In the genomic region with DNA sequence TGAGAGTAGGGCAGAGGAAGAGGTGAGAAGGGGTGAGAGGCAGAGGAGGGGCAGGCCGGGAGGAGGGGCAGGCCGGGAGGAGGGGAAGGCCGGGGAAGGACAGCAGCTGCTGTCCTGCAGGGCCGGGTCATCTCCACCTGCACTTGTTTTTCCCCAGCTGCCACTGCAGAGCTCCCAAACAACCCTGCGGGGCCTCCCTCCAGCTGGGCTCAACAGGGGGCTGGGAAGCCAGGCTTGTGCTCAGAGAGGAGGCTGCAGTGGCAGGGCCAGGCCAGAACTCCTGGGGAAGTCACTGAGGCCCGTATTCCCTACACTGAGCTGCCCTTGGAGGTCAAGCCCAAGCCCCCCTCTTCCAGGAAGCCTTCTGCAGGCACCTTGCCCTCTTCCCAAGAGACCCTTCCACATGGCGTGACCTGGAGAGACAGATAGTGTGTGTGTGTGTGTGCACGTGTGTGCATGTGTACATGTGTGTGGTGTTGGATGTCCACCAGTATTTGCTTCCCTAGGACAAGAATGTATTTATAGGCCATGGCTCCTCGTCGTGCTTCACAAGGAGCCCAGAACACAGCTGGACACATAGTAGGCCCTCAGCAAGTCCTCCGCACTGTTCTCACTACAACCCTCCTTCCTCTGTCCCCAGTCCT, we compare ENCODE assay signal across 18 cellular contexts. TPM values are rescaled to one million over a fixed set of nuclear protein-coding genes. Genes with fewer than 3 reads are reported as not detected.
A peak's percentile ranks its signal among the peaks of the same experiment; 100 is the strongest.
DNase-seq lines count a peak whose midpoint lies in the region; ATAC-seq, FAIRE-seq and TF ChIP-seq lines count a peak whose summit lies in the region.
"Had no signal": no experiment of that assay in that cellular context is flagged by ENCODE, and none has a peak within 500 bp of the region (broad histone marks: within the 10 kb centered on the region; RNA-seq: fewer than 3 reads in every experiment).

No MANE protein-coding gene starts in this region.

- H4K8ac ChIP-seq in H1 (ENCODE audit: extremely low read depth, insufficient read depth, low read length): no peak overlapping the region; the same call in 1 of the 2 replicates

- H3K14ac ChIP-seq in H1 (ENCODE audit: insufficient read length): no peak overlapping the region

- TF ChIP-seq CTCF in SK-N-SH (IDR thresholded peaks at IDR 0.05) (no peak), H1 (IDR thresholded peaks at IDR 0.05; ENCODE audit: control extremely low read depth in 1 of 3, insufficient read depth in 1 of 3, low read depth in 1 of 3, low read length in 3 of 3) (no peak), PC-9 (conservative IDR thresholded peaks at IDR 0.05) (no peak)

- H3K79me1 ChIP-seq in H1 (ENCODE audit: low read depth, low read length): no peaks in the 10 kb centered on the region

- H2AK5ac ChIP-seq in H1 (ENCODE audit: low read depth, low read length): peak overlapping the region; percentile 88; the same call in 1 of the 2 replicates

- POLR2A ChIA-PET in SK-N-SH (lab: Yijun Ruan, JAX) (no interaction called here), H1 (lab: Charles Lee; ENCODE audit: partially characterized antibody) (no interaction called here), PC-9 (lab: Charles Lee; ENCODE audit: unreplicated experiment) (no interaction called here)

- H3K4me2 ChIP-seq in SK-N-SH (no peak overlapping the region), H1 (ENCODE audit: insufficient read depth in 1 of 2, low read depth in 2 of 2, low read length in 2 of 2) (no peak overlapping the region), PC-9 (no peak overlapping the region)

- DNase-seq in SK-N-SH: peak; percentile 5
- DNase-seq in NCI-H524 treated with DMSO at 0.1 percent for 48 hours (lab: John Stamatoyannopoulos, UW): peak; percentile 21
- DNase-seq in H1 (ENCODE audit: low read depth in 1 of 2, low spot score in 2 of 2): no peak
- peak; percentile 83 for DNase-seq in retina
- no peak for DNase-seq in OCI-M1 (lab: John Stamatoyannopoulos, UW)
- no peak for DNase-seq in PC-9
- DNase-seq: NCI-H2029 treated with DMSO at 0.1 percent for 48 hours; occipital lobe; stimulated activated naive B cell treated with anti-CD40 and anti-IgM and Interleukin-4, amounts not matched to agents 10 μg/mL and 1 μg/mL and 100 μg/mL, for 72 hours had no signal

- H2AFZ ChIP-seq in SK-N-SH (ENCODE audit: low read depth) (no peak overlapping the region), H1 (ENCODE audit: low read length) (no peak overlapping the region), PC-9 (no peak overlapping the region)

- no peak overlapping the region for H3K23ac ChIP-seq in H1 (ENCODE audit: insufficient read length)

- 0 out of 2 replicates have a peak overlapping the region, but pooled peaks have one; percentile 65 for H2BK12ac ChIP-seq in H1 (ENCODE audit: low read depth, low read length)

- TF ChIP-seq POLR2A in H1 (IDR thresholded peaks at IDR 0.05; ENCODE audit: control extremely low read depth in 1 of 2, low read depth in 2 of 2, low read length in 2 of 2): no peak

- no peak overlapping the region for H4K91ac ChIP-seq in H1 (replicated peaks; ENCODE audit: insufficient read length, low read length)

- H3K36me3 ChIP-seq in SK-N-SH (replicated peaks in 1 of 2; ENCODE audit: control insufficient read depth in 1 of 2, insufficient read depth in 2 of 2, low read length in 1 of 2) (peaks cover 0 to 13% of the 10 kb centered on the region in 2 experiments), H1 (ENCODE audit: control insufficient read depth in 2 of 4, insufficient read depth in 4 of 4, low read length in 3 of 4) (no peaks in the 10 kb centered on the region), PC-9 (ENCODE audit: low read depth) (no peaks in the 10 kb centered on the region)
- H3K36me3 ChIP-seq: SJSA1 had no signal

- H3K79me2 ChIP-seq in SK-N-SH (ENCODE audit: insufficient read depth) (no peaks in the 10 kb centered on the region), H1 (ENCODE audit: control insufficient read depth in 1 of 2, insufficient read depth in 2 of 2, low read length in 2 of 2) (no peaks in the 10 kb centered on the region), PC-9 (ENCODE audit: low read depth) (no peaks in the 10 kb centered on the region)

- H3K27ac ChIP-seq in SK-N-SH (ENCODE audit: low read depth in 2 of 2, low read length in 1 of 2): no peak overlapping the region
- H3K27ac ChIP-seq in H1 (ENCODE audit: low read depth, low read length): no peak overlapping the region
- no peak overlapping the region for H3K27ac ChIP-seq in PC-9
- H3K27ac ChIP-seq: C4-2B, epithelial cell of prostate, SJSA1, skin epidermis had no signal

- H4K20me1 ChIP-seq in SK-N-SH (ENCODE audit: insufficient read depth) (no peaks in the 10 kb centered on the region), H1 (replicated peaks in 1 of 2; ENCODE audit: control insufficient read depth in 1 of 2, insufficient read depth in 2 of 2, low read length in 2 of 2) (peaks cover 2 to 3% of the 10 kb centered on the region in 2 experiments), PC-9 (ENCODE audit: insufficient read depth) (no peaks in the 10 kb centered on the region)

- H3K56ac ChIP-seq in H1 (replicated peaks; ENCODE audit: insufficient read length, low read depth, low read length): no peak overlapping the region

- CTCF ChIA-PET in SK-N-SH (lab: Yijun Ruan, JAX): interaction anchor here (0.9 to 15.2 kb wide), 8 partner anchors 11 to 135 kb away, joined by 3 to 211 read pairs (median 15); no protein-coding TSS in a partner anchor
- CTCF ChIA-PET in H1 (lab: Charles Lee; ENCODE audit: partially characterized antibody): interaction anchor here (0.7 to 21.4 kb wide), 13 partner anchors 11 to 217 kb away, joined by 3 to 448 read pairs (median 13); partner anchors contain the start of gene ATP6V1B1
- CTCF ChIA-PET in PC-9 (lab: Charles Lee): no interaction called here

- no peaks in the 10 kb centered on the region for H3K23me2 ChIP-seq in H1 (ENCODE audit: low read depth, low read length)

- H3K4me1 ChIP-seq in SK-N-SH (ENCODE audit: control insufficient read depth in 1 of 2, insufficient read depth in 2 of 2, low read depth in 1 of 2, low read length in 1 of 2) (no peaks in the 10 kb centered on the region), H1 (replicated peaks in 1 of 4; ENCODE audit: control insufficient read depth in 3 of 4, insufficient read depth in 4 of 4, low read length in 3 of 4) (peaks cover 0 to 8% (median 3%) of the 10 kb centered on the region in 4 experiments; a peak in 4 of 7 replicates), PC-9 (replicated peaks; ENCODE audit: insufficient read depth) (no peaks in the 10 kb centered on the region)
- H3K4me1 ChIP-seq: SJSA1 had no signal

- H3F3A ChIP-seq in SK-N-SH (replicated peaks; ENCODE audit: insufficient read depth): no peaks in the 10 kb centered on the region
- H3F3A ChIP-seq in PC-9 (ENCODE audit: insufficient read depth, low read depth): no peaks in the 10 kb centered on the region

- no peak overlapping the region for H3K4ac ChIP-seq in H1 (replicated peaks; ENCODE audit: insufficient read length, low read depth, low read length)

- H3K9ac ChIP-seq in SK-N-SH (no peak overlapping the region), H1 (replicated peaks in 1 of 4; ENCODE audit: extremely low read depth in 1 of 4, low read depth in 3 of 4, low read length in 3 of 4) (no peak overlapping the region; a peak in 1 of 7 replicates)

- H3K27me3 ChIP-seq in SK-N-SH (ENCODE audit: insufficient read depth) (no peaks in the 10 kb centered on the region), H1 (replicated peaks in 1 of 4; ENCODE audit: control insufficient read depth in 3 of 4, extremely low read depth in 1 of 4, insufficient read depth in 3 of 4, low read length in 3 of 4) (peaks cover 0 to 4% (median 3%) of the 10 kb centered on the region in 4 experiments; a peak in 2 of 7 replicates), PC-9 (ENCODE audit: insufficient read depth, low read depth) (no peaks in the 10 kb centered on the region)
- H3K27me3 ChIP-seq: SJSA1 had no signal

- no peak overlapping the region for H2BK5ac ChIP-seq in H1 (ENCODE audit: low read depth, low read length)

- H3K4me3 ChIP-seq in SK-N-SH (ENCODE audit: low read depth in 2 of 2, low read length in 1 of 2) (no peak overlapping the region), H1 (ENCODE audit: extremely low read depth in 1 of 4, insufficient read depth in 2 of 4, low read depth in 3 of 4, low read length in 4 of 4) (no peak overlapping the region), PC-9 (no peak overlapping the region)
- H3K4me3 ChIP-seq: SJSA1, skin epidermis had no signal

- H2BK15ac ChIP-seq in H1 (ENCODE audit: low read length): 0 out of 2 replicates have a peak overlapping the region, but pooled peaks have one; percentile 51

- ATAC-seq in SK-N-SH treated with all-trans-retinoic acid at 6 μM for 48 hours (no peak), GM19463 (IDR thresholded peaks at IDR 0.05; ENCODE audit: unreplicated experiment) (no peak)

- intact Hi-C loops in PC-9 (cut with micrococcal nuclease; ENCODE audit: unreplicated experiment): no loop called here

- H3K9me3 ChIP-seq in SK-N-SH: no peaks in the 10 kb centered on the region
- H3K9me3 ChIP-seq in H1 (ENCODE audit: insufficient read depth in 2 of 2, low read depth in 1 of 2, low read length in 1 of 2): no peaks in the 10 kb centered on the region
- H3K9me3 ChIP-seq in PC-9 (ENCODE audit: insufficient read depth, low read depth): no peaks in the 10 kb centered on the region
- H3K9me3 ChIP-seq: SJSA1 had no signal

- no peak overlapping the region for H2BK120ac ChIP-seq in H1 (replicated peaks; ENCODE audit: low read depth, low read length)

- TF ChIP-seq EP300 in SK-N-SH (IDR thresholded peaks at IDR 0.05; ENCODE audit: borderline replicate concordance in 1 of 2, low read depth in 1 of 2, low read length in 1 of 2): no peak
- no peak for TF ChIP-seq EP300 in H1 (IDR thresholded peaks at IDR 0.05; ENCODE audit: borderline replicate concordance in 1 of 2, low read depth in 2 of 2, low read length in 2 of 2)

- 83% methylated on average over 10 of the region's 11 CpGs for WGBS in SK-N-SH (ENCODE audit: low lambda C conversion rate)
- 84% methylated on average over 7 of the region's 11 CpGs; no CpG with 5 or more reads in 1 of the 2 experiments for WGBS in H1 (ENCODE audit: extremely low coverage in 1 of 2, insufficient coverage in 1 of 2, insufficient read length in 1 of 2, insufficient replicate concordance in 2 of 2, low coverage in 1 of 2, low lambda C conversion rate in 2 of 2, missing lambda C conversion rate in 1 of 2), 2 experiments

- H2BK20ac ChIP-seq in H1 (ENCODE audit: low read length): no peak overlapping the region

- no peak overlapping the region for H3K18ac ChIP-seq in H1 (ENCODE audit: extremely low read depth, low read length)

- H3K9me2 ChIP-seq in SK-N-SH: no peaks in the 10 kb centered on the region
- H3K9me2 ChIP-seq in PC-9 (ENCODE audit: insufficient read depth): no peaks in the 10 kb centered on the region

- TF ChIP-seq RAD21 in SK-N-SH (IDR thresholded peaks at IDR 0.05; ENCODE audit: low read length) (no peak), H1 (IDR thresholded peaks at IDR 0.05 in 1 of 2, conservative IDR thresholded peaks at IDR 0.05 in 1 of 2; ENCODE audit: low read depth in 2 of 2, low read length in 2 of 2) (no peak)

- no peak overlapping the region for H4K5ac ChIP-seq in H1 (ENCODE audit: insufficient read length, low read depth, low read length)

- no TSS peak for BruUV-seq in PC-9 (replicated peaks; lab: Mats Ljungman, UMichigan)

- no peak for FAIRE-seq in H1 (lab: Jason Lieb, UNC)
- FAIRE-seq: colon had no signal

RNA-seq across cellular contexts. Expression of gene ATP6V1B1, which starts 13.0 kb away (rescaled TPM):
- polyA plus RNA-seq in SK-N-SH (2012; rRNA removed) (4.9 and 6.1 TPM in 2 replicates), H1 (2011; rRNA removed) (0.17 TPM in 1 of 2 replicates, not detected in the other)
- 0.31 and 1.3 TPM in 2 replicates for polyA plus RNA-seq in SK-N-SH (2012; cell fraction: cytosol; rRNA removed)
- 60.6 and 71.8 TPM in 2 replicates for polyA plus RNA-seq in SK-N-SH (2012; cell fraction: nucleus; rRNA removed)
- total RNA-seq in H1 (2021; fragmentation: NEBNext Ultra II Directional; extraction: Animal tissue kit (Norgen Biotek cat#: 25700)): not detected in 2 replicates
- polyA plus RNA-seq in H1 (2011; cell fraction: cytosol; rRNA removed): not detected
- polyA plus RNA-seq in H1 (2011; cell fraction: nucleus; rRNA removed): 0.31 TPM
- 0.18 to 0.19 TPM in 2 of 4 replicates, not detected in the others for polyA plus RNA-seq in H1 (2012, experiment 1 of 2)
- polyA plus RNA-seq in H1 (2012, experiment 2 of 2): not detected
- 0.04 TPM for polyA plus RNA-seq in H1 (2013, experiment 1 of 2)
- polyA plus RNA-seq in H1 (2013, experiment 2 of 2): not detected
- polyA minus RNA-seq in H1 (2011; rRNA and poly(A)+ RNA removed): not detected in 2 replicates
- polyA minus RNA-seq in H1 (2011; cell fraction: cytosol; rRNA and poly(A)+ RNA removed): not detected
- not detected for polyA minus RNA-seq in H1 (2011; cell fraction: nucleus; rRNA and poly(A)+ RNA removed)
- 7.8 and 13.9 TPM in 2 replicates for total RNA-seq in PC-9 (2021)
- total RNA-seq: activated CD4-positive, alpha-beta T cell treated with anti-CD3 and anti-CD28 coated beads, Interleukin-2, amount 10 ng/mL, durations not matched to agents 7 days and 5 days; occipital lobe; SJSA1 had no signal

RNA-seq across cellular contexts. Expression of gene VAX2, which starts 22.3 kb away (rescaled TPM):
- polyA plus RNA-seq in SK-N-SH (2012; rRNA removed) (4.3 and 4.4 TPM in 2 replicates), H1 (2011; rRNA removed) (not detected in 2 replicates)
- 1.7 TPM in 2 replicates for polyA plus RNA-seq in SK-N-SH (2012; cell fraction: cytosol; rRNA removed)
- 21.9 and 23.7 TPM in 2 replicates for polyA plus RNA-seq in SK-N-SH (2012; cell fraction: nucleus; rRNA removed)
- total RNA-seq in H1 (2021; fragmentation: NEBNext Ultra II Directional; extraction: Animal tissue kit (Norgen Biotek cat#: 25700)): not detected in 2 replicates
- 0.04 TPM for polyA plus RNA-seq in H1 (2011; cell fraction: cytosol; rRNA removed)
- polyA plus RNA-seq in H1 (2011; cell fraction: nucleus; rRNA removed): 0.14 TPM
- not detected in 4 replicates for polyA plus RNA-seq in H1 (2012, experiment 1 of 2)
- polyA plus RNA-seq in H1 (2012, experiment 2 of 2): not detected
- not detected for polyA plus RNA-seq in H1 (2013, experiment 1 of 2)
- polyA plus RNA-seq in H1 (2013, experiment 2 of 2): not detected
- polyA minus RNA-seq in H1 (2011; rRNA and poly(A)+ RNA removed): not detected in 2 replicates
- polyA minus RNA-seq in H1 (2011; cell fraction: cytosol; rRNA and poly(A)+ RNA removed): not detected
- polyA minus RNA-seq in H1 (2011; cell fraction: nucleus; rRNA and poly(A)+ RNA removed): not detected
- 0.58 TPM in 1 of 2 replicates, not detected in the other for total RNA-seq in PC-9 (2021)
- total RNA-seq: activated CD4-positive, alpha-beta T cell treated with anti-CD3 and anti-CD28 coated beads, Interleukin-2, amount 10 ng/mL, durations not matched to agents 7 days and 5 days; SJSA1 had no signal

RNA-seq across cellular contexts. Expression of gene ANKRD53, which starts 55.7 kb away (rescaled TPM):
- polyA plus RNA-seq in SK-N-SH (2012; rRNA removed): 0.29 and 0.58 TPM in 2 replicates
- polyA plus RNA-seq in SK-N-SH (2012; cell fraction: cytosol; rRNA removed): 0.10 and 0.17 TPM in 2 replicates
- 1.7 and 2.2 TPM in 2 replicates for polyA plus RNA-seq in SK-N-SH (2012; cell fraction: nucleus; rRNA removed)
- total RNA-seq in H1 (2021; fragmentation: NEBNext Ultra II Directional; extraction: Animal tissue kit (Norgen Biotek cat#: 25700)): 0.39 and 0.55 TPM in 2 replicates
- polyA plus RNA-seq in H1 (2011; rRNA removed): 0.53 and 0.70 TPM in 2 replicates
- 0.27 TPM for polyA plus RNA-seq in H1 (2011; cell fraction: cytosol; rRNA removed)
- polyA plus RNA-seq in H1 (2011; cell fraction: nucleus; rRNA removed): 0.64 TPM
- polyA plus RNA-seq in H1 (2012, experiment 1 of 2): 0.49 to 0.90 TPM (median 0.61 TPM) in 4 replicates
- polyA plus RNA-seq in H1 (2012, experiment 2 of 2): 0.39 TPM
- polyA plus RNA-seq in H1 (2013, experiment 1 of 2): 0.77 TPM
- 0.75 TPM for polyA plus RNA-seq in H1 (2013, experiment 2 of 2)
- 0.47 and 0.61 TPM in 2 replicates for polyA minus RNA-seq in H1 (2011; rRNA and poly(A)+ RNA removed)
- polyA minus RNA-seq in H1 (2011; cell fraction: cytosol; rRNA and poly(A)+ RNA removed): not detected
- 2.1 TPM for polyA minus RNA-seq in H1 (2011; cell fraction: nucleus; rRNA and poly(A)+ RNA removed)
- total RNA-seq in PC-9 (2021): not detected in 2 replicates
- total RNA-seq: A172, SJSA1 had no signal

Comparison
In these comparisons a context has a peak if more than half of its experiments do, and no peak if none do; other contexts are left out.
1. DNase-seq: peak in SK-N-SH (single experiment), NCI-H524 treated with DMSO at 0.1 percent for 48 hours (single experiment) and retina (single experiment); none in H1 (0 of 2), OCI-M1 (single experiment) and PC-9 (0 of 2).